ENCODE assay signal across 8 cellular contexts in the genomic region with DNA sequence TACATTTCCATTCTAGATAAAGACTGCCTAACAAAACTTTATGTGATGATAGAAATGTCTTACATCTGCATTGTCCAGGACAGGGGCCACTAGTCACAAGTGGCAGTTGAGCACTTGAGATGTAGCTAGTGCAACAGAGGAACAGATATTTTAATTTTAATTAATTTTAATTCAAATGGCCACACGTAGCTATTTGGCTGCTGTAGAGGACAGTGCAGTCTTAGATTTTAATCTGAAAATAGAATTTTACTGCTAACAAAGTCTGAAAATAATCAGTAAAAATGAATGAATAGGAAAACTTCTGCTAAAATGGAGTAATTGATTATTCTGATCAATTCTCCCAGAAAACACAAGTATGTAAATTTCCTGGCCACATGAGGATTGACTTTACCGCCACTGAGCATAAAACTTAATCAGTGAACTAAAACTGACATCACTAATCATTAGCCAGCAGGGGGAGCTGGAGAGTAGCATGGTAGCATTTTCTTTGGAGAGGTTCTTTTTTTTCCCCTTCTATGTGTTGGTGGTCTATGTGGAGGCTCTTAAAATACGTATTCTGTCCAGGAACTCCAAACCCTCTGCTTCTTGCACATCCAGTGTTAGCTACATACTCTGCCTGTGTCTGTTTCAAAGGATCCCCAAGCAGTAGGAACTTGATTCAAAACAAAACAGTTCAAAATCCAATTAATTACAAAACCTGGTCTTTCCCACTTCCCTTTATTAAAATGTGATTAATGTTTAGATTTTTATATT. TPM values are rescaled to one million over a fixed set of nuclear protein-coding genes. Genes with fewer than 3 reads are reported as not detected.
DNase-seq lines count a peak whose midpoint lies in the region; ATAC-seq lines count a peak whose summit lies in the region.

No MANE protein-coding gene starts in this region.

- DNase-seq in activated gamma-delta T cell treated with Interleukin-2 at 50 U/mL for 16 hours (peak; percentile 44), activated gamma-delta T cell (lab: John Stamatoyannopoulos, UW) (no peak), NCI-H128 (lab: John Stamatoyannopoulos, UW; ENCODE audit: unreplicated experiment) (peak; percentile 42), T-helper 1 cell (peak in 4 of 5 donors; percentile 23 to 44 (median 30)), left lobe of liver (ENCODE audit: low spot score) (peak; percentile 53)
- peak; percentile 39 for DNase-seq in central memory CD4-positive, alpha-beta T cell
- peak; percentile 10 to 20 for DNase-seq in stimulated activated CD8-positive, alpha-beta memory T cell treated with anti-CD3 and anti-CD28 coated beads, Interleukin-2, amount 100 ng/mL, for 48 hours (ENCODE audit: low read depth in 2 of 2)

- ATAC-seq in HG02642 (IDR thresholded peaks at IDR 0.05; ENCODE audit: poor library complexity, unreplicated experiment), result peak; percentile 81
- peak; percentile 92 for ATAC-seq in left lobe of liver

RNA-seq across cellular contexts. Expression of a gene that starts 52.1 kb away (rescaled TPM):
- total RNA-seq in left lobe of liver, result 15.1 TPM
